In genomic region chr10:1169981-1170866, GRCh38 we compare ENCODE assay signal across 17 cellular contexts.
DNase-seq lines count a peak whose midpoint lies in the region; ATAC-seq and TF ChIP-seq lines count a peak whose summit lies in the region.
"Had no signal": no experiment of that assay in that cellular context is flagged by ENCODE, and none has a peak within 500 bp of the region (broad histone marks: within the 10 kb centered on the region; RNA-seq: fewer than 3 reads in every experiment).

No MANE protein-coding gene starts in this region.

- H3K79me2 ChIP-seq in osteoblast (ENCODE audit: insufficient read depth, low read length): no peaks in the 10 kb centered on the region

- peaks cover 24% of the 10 kb centered on the region for H3K27me3 Mint-ChIP-seq in chondrocyte (ENCODE audit: low read depth)

- ATAC-seq in right cardiac atrium: no peak
- no peak for ATAC-seq in left cardiac atrium
- ATAC-seq in GM19452 (IDR thresholded peaks at IDR 0.05; ENCODE audit: unreplicated experiment): no peak
- ATAC-seq: SK-N-SH treated with all-trans-retinoic acid at 6 μM for 48 hours had no signal

- H3K27ac Mint-ChIP-seq in chondrocyte (ENCODE audit: unreplicated experiment): no peak overlapping the region

- H3K36me3 ChIP-seq in osteoblast (ENCODE audit: insufficient read depth, low read length): no peaks in the 10 kb centered on the region
- H3K36me3 ChIP-seq: BLaER1 treated with 17β-estradiol and CSF1 and Interleukin-3, amounts not matched to agents 10 nM and 100 nM; HAP-1 had no signal

- 53% methylated on average over 22 of the region's 22 CpGs for WGBS in right cardiac atrium

- H3K4me3 Mint-ChIP-seq in chondrocyte (ENCODE audit: unreplicated experiment): no peak overlapping the region

- TF ChIP-seq CTCF in chondrocyte (IDR thresholded peaks at IDR 0.05) (no peak), osteoblast (IDR thresholded peaks at IDR 0.05; ENCODE audit: extremely low read depth, low read depth, low read length) (no peak)

- H3K4me3 ChIP-seq in right cardiac atrium (ENCODE audit: low read length): no peak overlapping the region
- no peak overlapping the region for H3K4me3 ChIP-seq in osteoblast (ENCODE audit: insufficient read depth, low read length)
- H3K4me3 ChIP-seq: BLaER1 treated with 17β-estradiol and CSF1 and Interleukin-3, amounts not matched to agents 10 nM and 100 nM; HAP-1 had no signal

- H3K4me1 ChIP-seq in right cardiac atrium (ENCODE audit: control insufficient read depth, insufficient read depth, low read length) (no peaks in the 10 kb centered on the region), osteoblast (ENCODE audit: insufficient read depth, low read length) (no peaks in the 10 kb centered on the region)
- H3K4me1 ChIP-seq: HAP-1 had no signal

- H3K27ac ChIP-seq in right cardiac atrium (ENCODE audit: low read length): no peak overlapping the region
- no peak overlapping the region for H3K27ac ChIP-seq in osteoblast (ENCODE audit: low read depth, low read length)
- H3K27ac ChIP-seq: BLaER1 treated with 17β-estradiol and CSF1 and Interleukin-3, amounts not matched to agents 10 nM and 100 nM had no signal

- H3K4me2 ChIP-seq in osteoblast (ENCODE audit: insufficient read depth, low read length): no peak overlapping the region

- H3K9me3 ChIP-seq in right cardiac atrium (ENCODE audit: control insufficient read depth, low read length) (no peaks in the 10 kb centered on the region), osteoblast (ENCODE audit: low read depth, low read length) (no peaks in the 10 kb centered on the region)
- H3K9me3 ChIP-seq: BLaER1 treated with 17β-estradiol and CSF1 and Interleukin-3, amounts not matched to agents 10 nM and 100 nM; HAP-1 had no signal

- H4K20me1 ChIP-seq in osteoblast (ENCODE audit: insufficient read depth, low read length): no peaks in the 10 kb centered on the region
- H4K20me1 ChIP-seq: BLaER1 treated with 17β-estradiol and CSF1 and Interleukin-3, amounts not matched to agents 10 nM and 100 nM had no signal

- no peaks in the 10 kb centered on the region for H3K27me3 ChIP-seq in right cardiac atrium (ENCODE audit: control insufficient read depth, insufficient read depth)
- no peaks in the 10 kb centered on the region for H3K27me3 ChIP-seq in osteoblast (ENCODE audit: insufficient read depth, low read length)
- H3K27me3 ChIP-seq: BLaER1 treated with 17β-estradiol and CSF1 and Interleukin-3, amounts not matched to agents 10 nM and 100 nM had no signal

- no peaks in the 10 kb centered on the region for H3K36me3 Mint-ChIP-seq in chondrocyte (ENCODE audit: low read depth)

- no peaks in the 10 kb centered on the region for H3K9me3 Mint-ChIP-seq in chondrocyte (ENCODE audit: low read depth)

- intact Hi-C loops in right cardiac atrium (cut with DNase I) (no loop called here), left cardiac atrium (cut with DNase I) (no loop called here)

- no peaks in the 10 kb centered on the region for H3K4me1 Mint-ChIP-seq in chondrocyte (ENCODE audit: low read depth)

- no peak overlapping the region for H2AFZ ChIP-seq in osteoblast (ENCODE audit: low read length)

- peak in 2 of 3 donors; percentile 27 to 38 for DNase-seq in right cardiac atrium
- no peak for DNase-seq in left cardiac atrium
- DNase-seq in chondrocyte (ENCODE audit: low spot score): peak; percentile 52
- DNase-seq in osteoblast (ENCODE audit: insufficient read length, low spot score, missing footprints): peak; percentile 46
- DNase-seq in C1 segment of cervical spinal cord (lab: John Stamatoyannopoulos, UW): no peak
- no peak for DNase-seq in COLO829 (ENCODE audit: low spot score)
- DNase-seq: DMS79, NCI-H1105, NCI-H2081 treated with DMSO at 0.1 percent for 48 hours, NCI-H510A, NCI-H748 treated with DMSO at 0.1 percent for 48 hours, OCI-M1, SIG-M5 had no signal

Comparison
In these comparisons a context has a peak if more than half of its experiments do, and no peak if none do; other contexts are left out.
1. DNase-seq: peak in right cardiac atrium (2 of 3), chondrocyte (single experiment) and osteoblast (single experiment); none in left cardiac atrium (single experiment), C1 segment of cervical spinal cord (0 of 14) and COLO829 (single experiment).